ENCODE assay signal across 8 cellular contexts in the genomic region with DNA sequence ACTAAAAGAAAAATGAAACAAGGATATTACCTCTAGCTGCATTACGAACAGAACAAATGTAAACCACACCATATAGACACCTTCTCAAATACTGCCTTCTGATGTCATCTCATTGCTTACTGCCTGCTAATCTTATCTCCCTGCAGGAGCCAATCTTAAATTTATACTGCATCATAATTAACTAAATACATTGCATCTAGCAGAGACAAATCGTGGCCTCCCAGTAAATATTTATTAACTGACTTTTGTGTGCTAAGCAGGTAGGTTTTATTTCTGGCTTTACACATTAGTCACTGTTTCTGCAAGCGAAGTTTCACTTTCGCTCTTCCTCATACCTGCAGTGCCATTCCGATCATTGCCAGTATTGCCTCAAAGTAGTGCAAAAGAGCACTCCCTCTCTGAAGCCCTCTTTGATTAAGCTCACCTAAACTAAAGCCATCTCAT.
DNase-seq lines count a peak whose midpoint lies in the region; ATAC-seq and TF ChIP-seq lines count a peak whose summit lies in the region.

No MANE protein-coding gene starts in this region.

- CTCF ChIA-PET in RWPE1 (lab: Yijun Ruan, JAX) = interaction anchor here (0.6 to 0.7 kb wide), 2 partner anchors 69 to 388 kb away, joined by 3 to 4 read pairs; no protein-coding TSS in a partner anchor

- H3K27me3 ChIP-seq in left lung = no peaks in the 10 kb centered on the region

- peak; percentile 34 to 46 for DNase-seq in activated CD4-positive, alpha-beta T cell treated with anti-CD3 and anti-CD28 coated beads for 4 hours
- DNase-seq in activated CD4-positive, alpha-beta T cell treated with anti-CD3 and anti-CD28 coated beads, Interleukin-2, amount 50 U/mL, for 48 hours = no peak
- DNase-seq in RWPE1 (ENCODE audit: low spot score) (peak; percentile 48), left lung (no peak), NCI-H2029 (lab: John Stamatoyannopoulos, UW) (no peak), MV-4-11 (lab: John Stamatoyannopoulos, UW) (no peak), T1000 (lab: John Stamatoyannopoulos, UW) (no peak)

- POLR2A ChIA-PET in RWPE1 (lab: Yijun Ruan, JAX; ENCODE audit: low non-redundant PET) = no interaction called here

- no peaks in the 10 kb centered on the region for H3K36me3 ChIP-seq in left lung

- H3K4me1 ChIP-seq in left lung = peaks cover 22 to 53% of the 10 kb centered on the region in 2 donors

- H3K27ac ChIP-seq in RWPE1 (no peak overlapping the region), left lung (peak overlapping the region; percentile 42 to 50)

- peak overlapping the region in 1 of 2 donors; percentile 26 for H3K4me3 ChIP-seq in left lung

- TF ChIP-seq CTCF in RWPE1 (conservative IDR thresholded peaks at IDR 0.05; ENCODE audit: low read depth) = no peak
- no peak for TF ChIP-seq CTCF in left lung (IDR thresholded peaks at IDR 0.05)

- ATAC-seq in HG02852 (IDR thresholded peaks at IDR 0.05; ENCODE audit: unreplicated experiment) = peak; percentile 92
- ATAC-seq in left lung = peak; percentile 69

- intact Hi-C loops in left lung (cut with DNase I) = no loop called here

- no peaks in the 10 kb centered on the region for H3K9me3 ChIP-seq in left lung

Comparison
In these comparisons a context has a peak if more than half of its experiments do, and no peak if none do; other contexts are left out.
1. DNase-seq: peak in activated CD4-positive, alpha-beta T cell treated with anti-CD3 and anti-CD28 coated beads for 4 hours (2 of 2) and RWPE1 (single experiment); none in activated CD4-positive, alpha-beta T cell treated with anti-CD3 and anti-CD28 coated beads, Interleukin-2, amount 50 U/mL, for 48 hours (0 of 2), left lung (0 of 2), NCI-H2029 (single experiment), MV-4-11 (single experiment) and T1000 (single experiment).